ENCODE assay signal across 16 cellular contexts in the genomic region with DNA sequence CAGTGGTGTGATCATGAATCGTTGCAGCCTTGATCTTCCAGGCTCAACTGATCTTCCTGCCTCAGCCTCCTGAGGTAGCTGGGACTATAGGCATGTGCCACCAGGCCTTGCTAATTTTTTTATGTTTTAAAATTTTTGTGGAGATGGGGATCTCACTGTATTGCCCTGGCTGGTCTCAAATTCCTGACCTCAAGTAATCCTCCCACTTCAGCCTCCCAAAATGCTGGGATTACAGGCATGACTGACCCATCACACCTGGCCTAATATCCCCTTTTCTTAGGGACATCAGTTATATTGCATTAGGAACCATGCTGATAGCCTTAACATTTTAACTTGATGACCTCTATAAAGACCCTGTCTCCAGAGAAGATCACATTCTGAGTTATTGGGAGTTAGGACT. TPM values are rescaled to one million over a fixed set of nuclear protein-coding genes. Genes with fewer than 3 reads are reported as not detected.
A peak's percentile ranks its signal among the peaks of the same experiment; 100 is the strongest.
DNase-seq lines count a peak whose midpoint lies in the region; ATAC-seq, FAIRE-seq and TF ChIP-seq lines count a peak whose summit lies in the region.
"Had no signal": no experiment of that assay in that cellular context is flagged by ENCODE, and none has a peak within 500 bp of the region (broad histone marks: within the 10 kb centered on the region; RNA-seq: fewer than 3 reads in every experiment).

No MANE protein-coding gene starts in this region.

- H3K27me3 ChIP-seq in endothelial cell of umbilical vein (ENCODE audit: control insufficient read depth in 2 of 2, insufficient read depth in 2 of 2, low read length in 2 of 2): no peaks in the 10 kb centered on the region
- H3K27me3 ChIP-seq: stomach had no signal

- intact Hi-C loops in endothelial cell of umbilical vein (cut with micrococcal nuclease): no loop called here
- intact Hi-C loops in MCF 10A (cut with micrococcal nuclease): no loop called here

- CTCF ChIA-PET in endothelial cell of umbilical vein (lab: Charles Lee) (no interaction called here), MCF 10A (lab: Yijun Ruan, JAX) (no interaction called here)

- H3K36me3 ChIP-seq in endothelial cell of umbilical vein (ENCODE audit: control insufficient read depth in 2 of 2, extremely low read depth in 1 of 2, insufficient read depth in 2 of 2, low read length in 2 of 2): no peaks in the 10 kb centered on the region
- H3K36me3 ChIP-seq: stomach had no signal

- H3K9me3 ChIP-seq in T-helper 17 cell (ENCODE audit: control insufficient read depth, low read length, poor library complexity, severe bottlenecking) (no peaks in the 10 kb centered on the region), endothelial cell of umbilical vein (replicated peaks; ENCODE audit: control insufficient read depth, insufficient read depth, low read length) (no peaks in the 10 kb centered on the region)
- H3K9me3 ChIP-seq: stomach had no signal

- H3K4me1 ChIP-seq in endothelial cell of umbilical vein (ENCODE audit: control insufficient read depth, extremely low read depth, insufficient read depth, low read length): peaks cover 15% of the 10 kb centered on the region

- H3K27ac Mint-ChIP-seq in activated naive CD4-positive, alpha-beta T cell treated with anti-CD3 and anti-CD28 coated beads, Interleukin-2, amount 50 U/mL, for 24 hours: peak overlapping the region; percentile 86
- peak overlapping the region; percentile 90 for H3K27ac Mint-ChIP-seq in T-helper 17 cell
- peak overlapping the region; percentile 21 for H3K27ac Mint-ChIP-seq in stimulated activated naive B cell treated with anti-CD40 and anti-IgM and Interleukin-4, amounts not matched to agents 10 μg/mL and 1 μg/mL and 100 μg/mL, for 72 hours
- no peak overlapping the region for H3K27ac Mint-ChIP-seq in MCF 10A (ENCODE audit: low read depth, unreplicated experiment)
- H3K27ac Mint-ChIP-seq: mesothelial cell of epicardium had no signal

- H3K9me3 Mint-ChIP-seq in activated naive CD4-positive, alpha-beta T cell treated with anti-CD3 and anti-CD28 coated beads, Interleukin-2, amount 50 U/mL, for 24 hours: peaks cover 1% of the 10 kb centered on the region
- no peaks in the 10 kb centered on the region for H3K9me3 Mint-ChIP-seq in stimulated activated naive B cell treated with anti-CD40 and anti-IgM and Interleukin-4, amounts not matched to agents 10 μg/mL and 1 μg/mL and 100 μg/mL, for 72 hours
- no peaks in the 10 kb centered on the region for H3K9me3 Mint-ChIP-seq in MCF 10A (ENCODE audit: unreplicated experiment)
- H3K9me3 Mint-ChIP-seq: mesothelial cell of epicardium had no signal

- H3K4me3 Mint-ChIP-seq in activated naive CD4-positive, alpha-beta T cell treated with anti-CD3 and anti-CD28 coated beads, Interleukin-2, amount 50 U/mL, for 24 hours: no peak overlapping the region
- H3K4me3 Mint-ChIP-seq in T-helper 17 cell (no peak overlapping the region), MCF 10A (ENCODE audit: unreplicated experiment) (no peak overlapping the region)
- no peak overlapping the region for H3K4me3 Mint-ChIP-seq in stimulated activated naive B cell treated with anti-CD40 and anti-IgM and Interleukin-4, amounts not matched to agents 10 μg/mL and 1 μg/mL and 100 μg/mL, for 72 hours
- H3K4me3 Mint-ChIP-seq: mesothelial cell of epicardium had no signal

- H3K9me1 ChIP-seq in endothelial cell of umbilical vein (replicated peaks; ENCODE audit: control insufficient read depth, extremely low read depth, insufficient read depth, low read length): no peaks in the 10 kb centered on the region

- no TSS peak for BruUV-seq in endothelial cell of umbilical vein (replicated peaks; lab: Mats Ljungman, UMichigan)
- no TSS peak for BruUV-seq in MCF 10A (replicated peaks; lab: Mats Ljungman, UMichigan)

- peaks cover 92% of the 10 kb centered on the region for H3K79me2 ChIP-seq in endothelial cell of umbilical vein (ENCODE audit: control insufficient read depth, insufficient read depth, low read length)

- H3K27me3 Mint-ChIP-seq in activated naive CD4-positive, alpha-beta T cell treated with anti-CD3 and anti-CD28 coated beads, Interleukin-2, amount 50 U/mL, for 24 hours: no peaks in the 10 kb centered on the region
- no peaks in the 10 kb centered on the region for H3K27me3 Mint-ChIP-seq in T-helper 17 cell
- H3K27me3 Mint-ChIP-seq in stimulated activated naive B cell treated with anti-CD40 and anti-IgM and Interleukin-4, amounts not matched to agents 10 μg/mL and 1 μg/mL and 100 μg/mL, for 72 hours: no peaks in the 10 kb centered on the region
- no peaks in the 10 kb centered on the region for H3K27me3 Mint-ChIP-seq in MCF 10A (ENCODE audit: insufficient read depth, unreplicated experiment)

- ATAC-seq in T-helper 17 cell: no peak
- no peak for ATAC-seq in stimulated activated naive B cell treated with anti-CD40 and anti-IgM and Interleukin-4, amounts not matched to agents 10 μg/mL and 1 μg/mL and 100 μg/mL, for 72 hours (replicated peaks)

- TF ChIP-seq CTCF in endothelial cell of umbilical vein (IDR thresholded peaks at IDR 0.05; ENCODE audit: extremely low read depth in 1 of 2, insufficient read depth in 1 of 2, low read depth in 1 of 2, low read length in 2 of 2) (no peak), MCF 10A (IDR thresholded peaks at IDR 0.05; ENCODE audit: unreplicated experiment) (no peak)

- no peak for FAIRE-seq in endothelial cell of umbilical vein (lab: Jason Lieb, UNC)
- FAIRE-seq: astrocyte, urothelium cell line had no signal

- H2AFZ ChIP-seq in endothelial cell of umbilical vein (ENCODE audit: low read depth, low read length): no peak overlapping the region

- H3K27ac ChIP-seq in endothelial cell of umbilical vein (ENCODE audit: insufficient read depth, low read depth, low read length): peak overlapping the region; percentile 29

- dilution Hi-C loops in endothelial cell of umbilical vein (cut with MboI; ENCODE audit: extremely low pct_ligation_motif_present, low sequenced_read_pairs): no loop called here

- POLR2A ChIA-PET in endothelial cell of umbilical vein (lab: Charles Lee): no interaction called here
- POLR2A ChIA-PET in MCF 10A (lab: Yijun Ruan, JAX): interaction anchor here (1.4 kb wide), 1 partner anchor 10 kb away, joined by 3 read pairs; no protein-coding TSS in a partner anchor

- H3K9ac ChIP-seq in endothelial cell of umbilical vein (replicated peaks; ENCODE audit: extremely low read depth, insufficient read depth, low read length): no peak overlapping the region

- no peak overlapping the region for H3K4me3 ChIP-seq in endothelial cell of umbilical vein (replicated peaks in 1 of 3; ENCODE audit: insufficient read depth in 1 of 3, low read depth in 1 of 3, low read length in 3 of 3)
- H3K4me3 ChIP-seq: stomach had no signal

- H3K4me1 Mint-ChIP-seq in activated naive CD4-positive, alpha-beta T cell treated with anti-CD3 and anti-CD28 coated beads, Interleukin-2, amount 50 U/mL, for 24 hours: peaks cover 79% of the 10 kb centered on the region
- peaks cover 54% of the 10 kb centered on the region for H3K4me1 Mint-ChIP-seq in T-helper 17 cell
- H3K4me1 Mint-ChIP-seq in stimulated activated naive B cell treated with anti-CD40 and anti-IgM and Interleukin-4, amounts not matched to agents 10 μg/mL and 1 μg/mL and 100 μg/mL, for 72 hours: peaks cover 35 to 73% of the 10 kb centered on the region in 2 donors
- peaks cover 6% of the 10 kb centered on the region for H3K4me1 Mint-ChIP-seq in MCF 10A (ENCODE audit: insufficient read depth, unreplicated experiment)

- DNase-seq in activated naive CD4-positive, alpha-beta T cell treated with Interleukin-2 at 50 U/mL for 16 hours: no peak
- DNase-seq in T-helper 17 cell: no peak
- no peak for DNase-seq in endothelial cell of umbilical vein (ENCODE audit: low read depth, low spot score)
- no peak for DNase-seq in stimulated activated naive B cell treated with anti-CD40 and anti-IgM and Interleukin-4, amounts not matched to agents 10 μg/mL and 1 μg/mL and 100 μg/mL, for 72 hours
- DNase-seq in DMS53 (lab: John Stamatoyannopoulos, UW): no peak
- DNase-seq in glomerular visceral epithelial cell (ENCODE audit: extremely low spot score): no peak
- DNase-seq in MCF 10A (ENCODE audit: unreplicated experiment): no peak
- DNase-seq: activated effector memory CD4-positive, alpha-beta T cell treated with anti-CD3 and anti-CD28 coated beads, Interleukin-2, amount 50 U/mL, for 16 hours; IMR-90; NCI-H2029 treated with DMSO at 0.1 percent for 48 hours; retina; stomach had no signal

- H4K20me1 ChIP-seq in endothelial cell of umbilical vein (replicated peaks; ENCODE audit: control insufficient read depth, extremely low read depth, insufficient read depth, low read length): peaks cover 4% of the 10 kb centered on the region

- H3K4me2 ChIP-seq in endothelial cell of umbilical vein (ENCODE audit: insufficient read depth, low read length): no peak overlapping the region

- TF ChIP-seq POLR2A in endothelial cell of umbilical vein (IDR thresholded peaks at IDR 0.05; ENCODE audit: low read depth, low read length): no peak

- peaks cover 8% of the 10 kb centered on the region for H3K36me3 Mint-ChIP-seq in activated naive CD4-positive, alpha-beta T cell treated with anti-CD3 and anti-CD28 coated beads, Interleukin-2, amount 50 U/mL, for 24 hours
- peaks cover 5% of the 10 kb centered on the region for H3K36me3 Mint-ChIP-seq in T-helper 17 cell (ENCODE audit: low read depth)
- peaks cover 26 to 39% of the 10 kb centered on the region in 2 donors for H3K36me3 Mint-ChIP-seq in stimulated activated naive B cell treated with anti-CD40 and anti-IgM and Interleukin-4, amounts not matched to agents 10 μg/mL and 1 μg/mL and 100 μg/mL, for 72 hours
- peaks cover 10% of the 10 kb centered on the region for H3K36me3 Mint-ChIP-seq in MCF 10A (ENCODE audit: insufficient read depth, unreplicated experiment)
- H3K36me3 Mint-ChIP-seq: mesothelial cell of epicardium had no signal

TF ChIP-seq in endothelial cell of umbilical vein, 7 proteins besides CTCF, POLR2A, EP300 and RAD21 (continues in another document):
- TF ChIP-seq FOS (IDR thresholded peaks at IDR 0.05; ENCODE audit: borderline replicate concordance, insufficient read depth, low read length): no peak
- TF ChIP-seq GATA2 (IDR thresholded peaks at IDR 0.05; ENCODE audit: insufficient read depth, insufficient read length, low read depth, low read length): no peak
- no peak for TF ChIP-seq MYC (IDR thresholded peaks at IDR 0.05; ENCODE audit: low read depth, low read length)

RNA-seq across cellular contexts. Expression of a gene that starts 42.8 kb away (rescaled TPM):
- total RNA-seq in T-helper 17 cell (100 to 1,000 TPM; 114 to 116 TPM), endothelial cell of umbilical vein (60.0 and 60.8 TPM in 2 replicates), MCF 10A (2022) (30.5 and 30.6 TPM in 2 replicates)
- polyA plus RNA-seq in endothelial cell of umbilical vein: 16.8 and 20.2 TPM in 2 replicates
- 24.4 and 24.6 TPM in 2 replicates for polyA plus RNA-seq in endothelial cell of umbilical vein (2011; cell fraction: cytosol; rRNA removed)
- 18.0 and 20.9 TPM in 2 replicates for polyA plus RNA-seq in endothelial cell of umbilical vein (2011; cell fraction: nucleus; rRNA removed)
- 42.8 and 47.2 TPM in 2 replicates for polyA plus RNA-seq in endothelial cell of umbilical vein (2012)
- polyA minus RNA-seq in endothelial cell of umbilical vein: 44.7 and 53.7 TPM in 2 replicates
- polyA minus RNA-seq in endothelial cell of umbilical vein (2011; cell fraction: cytosol; rRNA and poly(A)+ RNA removed): 20.9 TPM
- 11.6 and 16.9 TPM in 2 replicates for polyA minus RNA-seq in endothelial cell of umbilical vein (2011; cell fraction: nucleus; rRNA and poly(A)+ RNA removed)
